In the genomic region with DNA sequence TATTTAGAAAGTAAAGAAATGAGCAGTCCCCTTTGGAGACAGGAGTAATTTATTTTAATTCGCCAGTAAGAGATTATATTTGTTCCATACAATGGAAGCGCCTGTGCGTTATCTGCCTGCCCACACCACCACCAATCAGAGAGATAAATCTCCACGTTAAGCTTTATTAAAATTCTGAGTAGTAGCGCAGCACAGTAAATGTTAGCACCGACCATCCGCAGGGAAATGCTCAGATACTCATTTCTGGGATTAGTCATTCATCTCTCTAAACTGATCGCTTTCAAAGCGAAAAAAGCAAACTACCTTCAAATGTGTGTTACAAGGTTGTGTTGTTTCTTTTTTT, we compare ENCODE assay signal across 8 cellular contexts.
DNase-seq lines count a peak whose midpoint lies in the region; ATAC-seq and TF ChIP-seq lines count a peak whose summit lies in the region.

No MANE protein-coding gene starts in this region.

- no peak for TF ChIP-seq CTCF in RWPE2 (IDR thresholded peaks at IDR 0.05; ENCODE audit: poor library complexity, severe bottlenecking)

- H3K4me1 ChIP-seq in RWPE2 (ENCODE audit: insufficient read depth, poor library complexity, severe bottlenecking) (peaks cover 63% of the 10 kb centered on the region), endocrine pancreas (ENCODE audit: control insufficient read depth, insufficient read depth, low read length) (no peaks in the 10 kb centered on the region), neuron (ENCODE audit: insufficient read depth, low read length) (peaks cover 16% of the 10 kb centered on the region)

- H2AFZ ChIP-seq in neuron (ENCODE audit: low read depth, low read length): peak overlapping the region; percentile 96

- H3K27ac ChIP-seq in RWPE2 (ENCODE audit: poor library complexity, severe bottlenecking): peak overlapping the region; percentile 93

- H3K36me3 ChIP-seq in RWPE2 (ENCODE audit: low read depth) (peaks cover 56% of the 10 kb centered on the region), endocrine pancreas (ENCODE audit: control insufficient read depth, insufficient read depth, low read length) (no peaks in the 10 kb centered on the region), neuron (ENCODE audit: insufficient read depth, low read length) (no peaks in the 10 kb centered on the region)

- ATAC-seq in RWPE2 (ENCODE audit: low read depth): no peak
- no peak for ATAC-seq in HG03045 (IDR thresholded peaks at IDR 0.05; ENCODE audit: unreplicated experiment)

- H3K4me3 ChIP-seq in RWPE2 (ENCODE audit: severe bottlenecking): peak overlapping the region; percentile 98
- H3K4me3 ChIP-seq in endocrine pancreas (ENCODE audit: control insufficient read depth, insufficient read depth, low read length): peak overlapping the region; percentile 86
- H3K4me3 ChIP-seq in neuron (ENCODE audit: low read length): peak overlapping the region; percentile 70

- H3K9me3 ChIP-seq in RWPE2 (ENCODE audit: severe bottlenecking) (no peaks in the 10 kb centered on the region), endocrine pancreas (ENCODE audit: control insufficient read depth, low read length) (no peaks in the 10 kb centered on the region), neuron (ENCODE audit: low read length) (no peaks in the 10 kb centered on the region)

- H3K27me3 ChIP-seq in RWPE2 (ENCODE audit: insufficient read depth, poor library complexity, severe bottlenecking) (no peaks in the 10 kb centered on the region), endocrine pancreas (ENCODE audit: control insufficient read depth, insufficient read depth, low read length) (no peaks in the 10 kb centered on the region), neuron (ENCODE audit: insufficient read depth, low read length) (no peaks in the 10 kb centered on the region)

- DNase-seq in NCI-H748 (lab: John Stamatoyannopoulos, UW; ENCODE audit: unreplicated experiment): peak; percentile 55
- DNase-seq in NCI-H748 treated with DMSO at 0.1 percent for 48 hours (lab: John Stamatoyannopoulos, UW): no peak
- no peak for DNase-seq in RWPE2 (ENCODE audit: low spot score)
- DNase-seq in GOT3 (lab: John Stamatoyannopoulos, UW): no peak
- DNase-seq in activated CD4-positive, CD25-positive, alpha-beta regulatory T cell (lab: John Stamatoyannopoulos, UW): no peak

- H3K9ac ChIP-seq in endocrine pancreas (ENCODE audit: control insufficient read depth, insufficient read depth, low read length): peak overlapping the region; percentile 42
